ENCODE assay signal across 1 cellular context in genomic region chr7:2402687-2403013, GRCh38.
TF ChIP-seq lines count a peak whose summit lies in the region.

No MANE protein-coding gene starts in this region.

TF ChIP-seq in H1, 55 proteins besides CTCF, POLR2A, EP300 and RAD21 (continued from another document):
- no peak for TF ChIP-seq TEAD4 (IDR thresholded peaks at IDR 0.05; ENCODE audit: low read depth, low read length)
TF ChIP-seq in H1: peak in this region for 0.
